In genomic region chr2:231190531-231191197, GRCh38 we compare ENCODE assay signal across 10 cellular contexts. TPM values are rescaled to one million over a fixed set of nuclear protein-coding genes. Genes with fewer than 3 reads are reported as not detected.
A peak's percentile ranks its signal among the peaks of the same experiment; 100 is the strongest.
DNase-seq lines count a peak whose midpoint lies in the region; ATAC-seq and TF ChIP-seq lines count a peak whose summit lies in the region.
"Had no signal": no experiment of that assay in that cellular context is flagged by ENCODE, and none has a peak within 500 bp of the region (broad histone marks: within the 10 kb centered on the region; RNA-seq: fewer than 3 reads in every experiment).

No MANE protein-coding gene starts in this region.

- peak overlapping the region; percentile 48 to 54 for H3K4me3 ChIP-seq in duodenal mucosa (ENCODE audit: low read depth in 1 of 2, low read length in 2 of 2)
- peak overlapping the region; percentile 55 for H3K4me3 ChIP-seq in skeletal muscle satellite cell (ENCODE audit: low read length)

- CTCF ChIA-PET in RWPE1 (lab: Yijun Ruan, JAX), result interaction anchor here (0.5 kb wide), 1 partner anchor 30 kb away, joined by 5 read pairs; no protein-coding TSS in a partner anchor

- H3K4me1 ChIP-seq in duodenal mucosa (ENCODE audit: control insufficient read depth in 1 of 2, insufficient read depth in 2 of 2, low read length in 2 of 2), result peaks cover 8 to 12% of the 10 kb centered on the region in 2 donors
- peaks cover 44% of the 10 kb centered on the region for H3K4me1 ChIP-seq in skeletal muscle satellite cell (ENCODE audit: control insufficient read depth, insufficient read depth, low read length)

- DNase-seq in HCEC 1CT, result peak; percentile 53
- DNase-seq in kidney tubule cell (ENCODE audit: low spot score), result peak; percentile 61
- no peak for DNase-seq in RWPE1 (ENCODE audit: low spot score)
- no peak for DNase-seq in hippocampal formation (lab: John Stamatoyannopoulos, UW)
- no peak for DNase-seq in NCI-H748 (lab: John Stamatoyannopoulos, UW; ENCODE audit: unreplicated experiment)
- DNase-seq: activated CD4-positive, CD25-positive, alpha-beta regulatory T cell; erythroblast had no signal

- no peak for ATAC-seq in GM18505 (IDR thresholded peaks at IDR 0.05; ENCODE audit: unreplicated experiment)

- TF ChIP-seq CTCF in RWPE1 (conservative IDR thresholded peaks at IDR 0.05; ENCODE audit: low read depth), result no peak

- H3K27ac ChIP-seq in duodenal mucosa (ENCODE audit: low read depth, low read length) (peak overlapping the region; percentile 68), RWPE1 (no peak overlapping the region)

- H3K4me2 ChIP-seq in skeletal muscle satellite cell (ENCODE audit: low read length), result peak overlapping the region; percentile 77

- TF ChIP-seq POLR2A in GM18505 (IDR thresholded peaks at IDR 0.05; ENCODE audit: borderline replicate concordance, extremely low read depth, insufficient read depth, insufficient read length), result no peak

- H3K9me3 ChIP-seq in duodenal mucosa (ENCODE audit: control insufficient read depth in 1 of 2, low read length in 2 of 2) (no peaks in the 10 kb centered on the region), skeletal muscle satellite cell (replicated peaks; ENCODE audit: low read length) (no peaks in the 10 kb centered on the region)

- peak overlapping the region in 1 of 2 donors; percentile 12 for H3K9ac ChIP-seq in duodenal mucosa (ENCODE audit: low read depth in 1 of 2, low read length in 2 of 2)
- peak overlapping the region; percentile 70 for H3K9ac ChIP-seq in skeletal muscle satellite cell (ENCODE audit: low read depth, low read length)

- POLR2A ChIA-PET in RWPE1 (lab: Yijun Ruan, JAX; ENCODE audit: low non-redundant PET), result no interaction called here

- no peaks in the 10 kb centered on the region for H3K36me3 ChIP-seq in duodenal mucosa (ENCODE audit: control insufficient read depth in 1 of 2, insufficient read depth in 2 of 2, low read length in 2 of 2)
- no peaks in the 10 kb centered on the region for H3K36me3 ChIP-seq in skeletal muscle satellite cell (ENCODE audit: insufficient read depth, low read length)

- H3K27me3 ChIP-seq in duodenal mucosa (ENCODE audit: control insufficient read depth in 1 of 2, insufficient read depth in 2 of 2, low read length in 2 of 2) (no peaks in the 10 kb centered on the region), skeletal muscle satellite cell (ENCODE audit: control insufficient read depth, insufficient read depth, low read length) (no peaks in the 10 kb centered on the region)

RNA-seq across cellular contexts. Expression of gene ARMC9, which starts 7.8 kb away (rescaled TPM):
- 18.1 and 32.7 TPM in 2 replicates for total RNA-seq in skeletal muscle satellite cell (2012; rRNA removed)

Comparison
In these comparisons a context has a peak if more than half of its experiments do, and no peak if none do; other contexts are left out.
1. DNase-seq: peak in HCEC 1CT (single experiment) and kidney tubule cell (single experiment); none in RWPE1 (single experiment), hippocampal formation (0 of 2) and NCI-H748 (single experiment).